15 cellular contexts compared by ENCODE assay signal in genomic region chr2:36918307-36918706, GRCh38. TPM values are rescaled to one million over a fixed set of nuclear protein-coding genes. Genes with fewer than 3 reads are reported as not detected.
DNase-seq lines count a peak whose midpoint lies in the region; ATAC-seq, FAIRE-seq and TF ChIP-seq lines count a peak whose summit lies in the region.
"Had no signal": no experiment of that assay in that cellular context is flagged by ENCODE, and none has a peak within 500 bp of the region (broad histone marks: within the 10 kb centered on the region; RNA-seq: fewer than 3 reads in every experiment).

No MANE protein-coding gene starts in this region.

- no peak overlapping the region for H3K27ac Mint-ChIP-seq in CD14-positive monocyte

- H3K4me3 ChIP-seq in HUES48 (ENCODE audit: low read depth, low read length) (no peak overlapping the region), cardiac fibroblast (replicated peaks in 1 of 2; ENCODE audit: low read depth in 2 of 2, low read length in 2 of 2) (no peak overlapping the region), lower lobe of right lung (no peak overlapping the region), HAP-1 (no peak overlapping the region)

- no peak for DNase-seq in CD14-positive monocyte (ENCODE audit: low spot score)
- peak in 1 of 2 donors; percentile 31 for DNase-seq in cardiac fibroblast (ENCODE audit: low read depth in 2 of 2)
- no peak for DNase-seq in lower lobe of right lung
- DNase-seq in GM12891 (ENCODE audit: insufficient read length, low spot score) = no peak
- no peak for DNase-seq in left colon
- no peak for DNase-seq in activated CD4-positive, alpha-beta T cell treated with anti-CD3 and anti-CD28 coated beads, Interleukin-2, amount 50 U/mL, for 48 hours
- no peak for DNase-seq in HAP-1 (ENCODE audit: low spot score in 2 of 2)
- DNase-seq: activated T-cell treated with anti-CD3 and anti-CD28 coated beads for 4 hours; anterior cingulate cortex; DMS153; naive thymus-derived CD8-positive, alpha-beta T cell; NCI-H2081 treated with DMSO at 0.1 percent for 48 hours; RPMI8226; WERI-Rb-1 had no signal

- TF ChIP-seq CTCF in CD14-positive monocyte (IDR thresholded peaks at IDR 0.05) = peak; percentile 59
- TF ChIP-seq CTCF in cardiac fibroblast (IDR thresholded peaks at IDR 0.05; ENCODE audit: low read depth, low read length) = peak; percentile 48
- TF ChIP-seq CTCF in lower lobe of right lung (IDR thresholded peaks at IDR 0.05) = peak; percentile 13

- H3K9me3 ChIP-seq in HUES48 (ENCODE audit: control insufficient read depth, insufficient read depth, low read length) (no peaks in the 10 kb centered on the region), lower lobe of right lung (no peaks in the 10 kb centered on the region), HAP-1 (no peaks in the 10 kb centered on the region)

- FAIRE-seq in GM12891 (lab: Jason Lieb, UNC) = no peak

- H3K27ac ChIP-seq in HUES48 (ENCODE audit: low read depth, low read length) = peak overlapping the region; percentile 69
- no peak overlapping the region for H3K27ac ChIP-seq in lower lobe of right lung
- H3K27ac ChIP-seq: WERI-Rb-1 had no signal

- TF ChIP-seq POLR2A in GM12891 (IDR thresholded peaks at IDR 0.05; ENCODE audit: low read depth, low read length) = no peak

- peaks cover 17% of the 10 kb centered on the region for H3K4me1 Mint-ChIP-seq in CD14-positive monocyte

- peaks cover 13% of the 10 kb centered on the region for H3K4me1 ChIP-seq in HUES48 (ENCODE audit: control insufficient read depth, insufficient read depth, low read length)
- H3K4me1 ChIP-seq in lower lobe of right lung = no peaks in the 10 kb centered on the region
- H3K4me1 ChIP-seq in HAP-1 = no peaks in the 10 kb centered on the region

- H3K27me3 ChIP-seq in HUES48 (ENCODE audit: control insufficient read depth, insufficient read depth, low read length) (no peaks in the 10 kb centered on the region), lower lobe of right lung (ENCODE audit: low read depth) (no peaks in the 10 kb centered on the region), HAP-1 (ENCODE audit: low read depth) (no peaks in the 10 kb centered on the region)

- H3K4me3 Mint-ChIP-seq in CD14-positive monocyte = no peak overlapping the region
- H3K4me3 Mint-ChIP-seq: naive thymus-derived CD8-positive, alpha-beta T cell had no signal

- peaks cover 0 to 1% (median 0%) of the 10 kb centered on the region in 7 donors for H3K9me3 Mint-ChIP-seq in CD14-positive monocyte
- H3K9me3 Mint-ChIP-seq: naive thymus-derived CD8-positive, alpha-beta T cell had no signal

- H3K36me3 Mint-ChIP-seq in CD14-positive monocyte = peaks cover 8 to 12% of the 10 kb centered on the region in 2 donors

- H3K27me3 Mint-ChIP-seq in CD14-positive monocyte (ENCODE audit: low read depth in 3 of 3) = no peaks in the 10 kb centered on the region
- H3K27me3 Mint-ChIP-seq: naive thymus-derived CD8-positive, alpha-beta T cell had no signal

- H3K9ac ChIP-seq in HUES48 (ENCODE audit: low read depth, low read length) = no peak overlapping the region

- in situ Hi-C loops in HAP-1 (cut with MboI; ENCODE audit: low sequenced_read_pairs) = no loop called here

- intact Hi-C loops in CD14-positive monocyte (cut with micrococcal nuclease) (no loop called here), lower lobe of right lung (cut with DNase I) (no loop called here), left colon (cut with DNase I, micrococcal nuclease) (no loop called here)

- peaks cover 9% of the 10 kb centered on the region for H3K36me3 ChIP-seq in HUES48 (ENCODE audit: control insufficient read depth, insufficient read depth, low read length)
- H3K36me3 ChIP-seq in lower lobe of right lung = peaks cover 3% of the 10 kb centered on the region
- no peaks in the 10 kb centered on the region for H3K36me3 ChIP-seq in HAP-1 (replicated peaks)

- no peak for ATAC-seq in lower lobe of right lung
- ATAC-seq in left colon = no peak
- ATAC-seq: naive thymus-derived CD8-positive, alpha-beta T cell had no signal

TF ChIP-seq in GM12891, 5 proteins besides CTCF, POLR2A, EP300 and RAD21:
- TF ChIP-seq POU2F2 (IDR thresholded peaks at IDR 0.05; ENCODE audit: low read depth, low read length) (no peak), TAF1 (IDR thresholded peaks at IDR 0.05; ENCODE audit: low read depth, low read length) (no peak), POLR2AphosphoS5 (IDR thresholded peaks at IDR 0.05; ENCODE audit: low read depth, low read length) (no peak), PAX5 (IDR thresholded peaks at IDR 0.05; ENCODE audit: insufficient read depth, low read length, severe bottlenecking) (no peak), SPI1 (IDR thresholded peaks at IDR 0.05; ENCODE audit: low read depth, low read length) (no peak)
TF ChIP-seq in GM12891: peak in this region for 0.

RNA-seq across cellular contexts. Expression of gene STRN, which starts 48.0 kb away (rescaled TPM):
- polyA plus RNA-seq in CD14-positive monocyte = 10 to 100 TPM; 10.7 to 15.7 TPM
- total RNA-seq in lower lobe of right lung (31.1 TPM), left colon (10 to 100 TPM; 36.8 to 45.8 TPM)
- polyA plus RNA-seq in GM12891 (2012; ENCODE audit: low read depth, missing spikeins) = 4.9 TPM
